ENCODE assay signal across 1 cellular context in the genomic region with DNA sequence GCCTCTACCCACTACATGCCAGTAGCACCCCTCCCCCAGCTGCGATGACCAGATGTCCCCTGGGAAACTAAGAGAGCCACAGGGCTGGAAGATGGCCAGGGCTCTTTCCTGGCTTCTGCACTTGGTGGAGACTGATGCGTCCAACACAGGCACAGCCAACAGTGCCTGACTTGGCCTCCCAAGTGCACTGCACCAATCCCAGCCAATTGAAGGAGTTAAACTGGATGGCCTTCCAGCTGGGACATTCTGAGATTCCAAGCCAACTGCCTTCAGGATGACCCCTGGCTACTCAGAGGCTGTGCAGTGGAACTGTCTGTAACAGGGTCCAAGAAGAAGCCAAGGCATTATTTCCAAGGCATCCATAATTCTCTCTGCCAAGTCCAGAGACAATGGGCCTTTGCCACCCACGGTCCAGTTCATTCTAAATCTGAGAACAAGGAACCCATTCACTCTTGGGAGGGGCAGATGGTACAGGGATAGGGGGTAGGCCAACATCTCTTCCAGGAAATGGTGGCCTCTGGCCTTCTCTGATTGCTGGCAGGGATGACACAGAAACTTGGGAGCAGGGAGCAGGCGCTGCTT.
TF ChIP-seq lines count a peak whose summit lies in the region.

No MANE protein-coding gene starts in this region.

TF ChIP-seq in H1, 55 proteins besides CTCF, POLR2A, EP300 and RAD21 (continued from another document):
- TF ChIP-seq ATF3 (IDR thresholded peaks at IDR 0.05; ENCODE audit: insufficient read depth, low read depth, low read length): no peak
- no peak for TF ChIP-seq KDM5A (IDR thresholded peaks at IDR 0.05; ENCODE audit: low read length)
